16 cellular contexts compared by ENCODE assay signal in the genomic region with DNA sequence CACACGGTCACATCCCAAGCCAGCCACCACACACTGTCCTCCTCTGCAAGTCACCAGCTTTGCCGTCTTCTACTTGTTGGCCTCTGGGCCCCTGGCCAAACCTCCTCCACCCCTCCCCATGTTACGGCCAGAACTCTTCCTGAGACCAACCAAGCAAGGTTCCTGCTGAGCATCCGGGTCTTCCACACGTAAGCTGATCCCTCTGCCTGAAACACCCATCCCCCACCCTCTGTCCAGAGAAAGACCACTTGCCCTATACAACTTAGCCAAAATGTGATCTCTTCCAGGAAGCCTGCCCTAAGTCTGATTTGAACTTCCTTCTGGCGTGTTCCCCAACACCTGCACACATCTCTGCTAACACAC. TPM values are rescaled to one million over a fixed set of nuclear protein-coding genes. Genes with fewer than 3 reads are reported as not detected.
DNase-seq lines count a peak whose midpoint lies in the region; ATAC-seq and TF ChIP-seq lines count a peak whose summit lies in the region.
"Had no signal": no experiment of that assay in that cellular context is flagged by ENCODE, and none has a peak within 500 bp of the region (broad histone marks: within the 10 kb centered on the region; RNA-seq: fewer than 3 reads in every experiment).

No MANE protein-coding gene starts in this region.

- CTCF ChIA-PET in RWPE1 (lab: Yijun Ruan, JAX): interaction anchor here (0.6 to 0.7 kb wide), 3 partner anchors 25 to 1894 kb away, joined by 3 read pairs; no protein-coding TSS in a partner anchor
- CTCF ChIA-PET in GM10248 (lab: Yijun Ruan, JAX): interaction anchor here (0.9 to 2.4 kb wide), 5 partner anchors 11 to 335 kb away, joined by 3 to 8 read pairs (median 5); a partner anchor contains a TSS

- WGBS in suprapubic skin: 80% methylated on average over 6 of the region's 6 CpGs

- peak overlapping the region; percentile 32 to 95 for H3K27ac Mint-ChIP-seq in activated naive CD4-positive, alpha-beta T cell treated with anti-CD3 and anti-CD28 coated beads, Interleukin-2, amount 50 U/mL, for 72 hours
- H3K27ac Mint-ChIP-seq: T-helper 2 cell treated with Interferon-gamma antibody and Interleukin-4, amounts not matched to agents 5 μg/mL and 100 μg/mL, for 36 hours had no signal

- POLR2A ChIA-PET in RWPE1 (lab: Yijun Ruan, JAX; ENCODE audit: low non-redundant PET) (no interaction called here), GM10248 (lab: Yijun Ruan, JAX) (no interaction called here)

- peaks cover 95% of the 10 kb centered on the region for H3K36me3 ChIP-seq in suprapubic skin

- no peak overlapping the region for H3K4me3 ChIP-seq in fibroblast of the aortic adventitia (ENCODE audit: low read depth, low read length)
- H3K4me3 ChIP-seq in suprapubic skin: no peak overlapping the region
- H3K4me3 ChIP-seq: ascending aorta, esophagus muscularis mucosa had no signal

- no peak for TF ChIP-seq EP300 in suprapubic skin (IDR thresholded peaks at IDR 0.05)

- peaks cover 0 to 12% of the 10 kb centered on the region in 2 donors for H3K36me3 Mint-ChIP-seq in activated naive CD4-positive, alpha-beta T cell treated with anti-CD3 and anti-CD28 coated beads, Interleukin-2, amount 50 U/mL, for 72 hours

- H3K9me3 ChIP-seq in suprapubic skin: no peaks in the 10 kb centered on the region
- H3K9me3 ChIP-seq: ascending aorta, esophagus muscularis mucosa had no signal

- no peak for ATAC-seq in activated naive CD4-positive, alpha-beta T cell treated with anti-CD3 and anti-CD28 coated beads, Interleukin-2, amount 50 U/mL, for 72 hours
- no peak for ATAC-seq in GM18907 (IDR thresholded peaks at IDR 0.05; ENCODE audit: unreplicated experiment)
- ATAC-seq: left cardiac atrium had no signal

- TF ChIP-seq CTCF in RWPE1 (conservative IDR thresholded peaks at IDR 0.05; ENCODE audit: low read depth): no peak
- TF ChIP-seq CTCF in fibroblast of the aortic adventitia (IDR thresholded peaks at IDR 0.05; ENCODE audit: insufficient read depth, low read length): no peak
- no peak for TF ChIP-seq CTCF in suprapubic skin (IDR thresholded peaks at IDR 0.05)
- no peak for TF ChIP-seq CTCF in GM10248 (IDR thresholded peaks at IDR 0.05; ENCODE audit: control extremely low read depth, extremely low read depth, low read depth, missing control alignments)

- H3K27me3 ChIP-seq in suprapubic skin: no peaks in the 10 kb centered on the region
- H3K27me3 ChIP-seq: ascending aorta, esophagus muscularis mucosa had no signal

- no peaks in the 10 kb centered on the region for H3K9me3 Mint-ChIP-seq in activated naive CD4-positive, alpha-beta T cell treated with anti-CD3 and anti-CD28 coated beads, Interleukin-2, amount 50 U/mL, for 72 hours
- H3K9me3 Mint-ChIP-seq: T-helper 2 cell treated with Interferon-gamma antibody and Interleukin-4, amounts not matched to agents 5 μg/mL and 100 μg/mL, for 36 hours had no signal

- H3K4me1 ChIP-seq in suprapubic skin: peaks cover 5% of the 10 kb centered on the region
- H3K4me1 ChIP-seq: ascending aorta had no signal

- no peak for TF ChIP-seq POLR2A in suprapubic skin (IDR thresholded peaks at IDR 0.05)

- DNase-seq in activated naive CD4-positive, alpha-beta T cell treated with anti-CD3 and anti-CD28 coated beads, Interleukin-2, amount 50 U/mL, for 72 hours (ENCODE audit: low spot score in 2 of 2): no peak
- no peak for DNase-seq in activated naive CD4-positive, alpha-beta T cell (lab: John Stamatoyannopoulos, UW)
- no peak for DNase-seq in RWPE1 (ENCODE audit: low spot score)
- DNase-seq in fibroblast of the aortic adventitia (ENCODE audit: low read depth): peak; percentile 19
- DNase-seq in smooth muscle cell of the brain vasculature (ENCODE audit: low read depth, low spot score): peak; percentile 78
- no peak for DNase-seq in suprapubic skin (ENCODE audit: low spot score in 2 of 2)
- DNase-seq in GM10248 (ENCODE audit: extremely low spot score): no peak
- DNase-seq: left cardiac atrium; occipital lobe; OCI-M1; stimulated activated CD4-positive, alpha-beta T cell treated with anti-CD3 and anti-CD28 coated beads, Interleukin-1b, Interleukin-23, amount 100 ng/mL, for 48 hours; stimulated activated naive CD4-positive, alpha-beta T cell had no signal

- peak overlapping the region; percentile 69 for H3K27ac ChIP-seq in RWPE1
- no peak overlapping the region for H3K27ac ChIP-seq in suprapubic skin
- H3K27ac ChIP-seq: ascending aorta had no signal

RNA-seq across cellular contexts. Expression of a gene that starts 16.1 kb away (rescaled TPM):
- under 1 TPM; 0.20 to 0.29 TPM for total RNA-seq in activated naive CD4-positive, alpha-beta T cell treated with anti-CD3 and anti-CD28 coated beads, Interleukin-2, amount 50 U/mL, for 72 hours
- 0.99 and 1.6 TPM in 2 replicates for total RNA-seq in fibroblast of the aortic adventitia (ENCODE audit: low replicate concordance)
- total RNA-seq in suprapubic skin: 10 to 100 TPM in 3 of 4 donors, 1 to 10 TPM in 1; 9.5 to 18.8 (median 15.7) TPM
- total RNA-seq: ascending aorta had no signal

RNA-seq across cellular contexts. Expression of a gene that starts 29.1 kb away (rescaled TPM):
- 100 to 1,000 TPM; 137 to 142 TPM for total RNA-seq in activated naive CD4-positive, alpha-beta T cell treated with anti-CD3 and anti-CD28 coated beads, Interleukin-2, amount 50 U/mL, for 72 hours
- total RNA-seq in fibroblast of the aortic adventitia (ENCODE audit: low replicate concordance): 78.5 and 89.4 TPM in 2 replicates
- total RNA-seq in suprapubic skin: 100 to 1,000 TPM; 112 to 120 (median 114) TPM

RNA-seq across cellular contexts. Expression of a gene that starts 44.4 kb away (rescaled TPM):
- total RNA-seq in activated naive CD4-positive, alpha-beta T cell treated with anti-CD3 and anti-CD28 coated beads, Interleukin-2, amount 50 U/mL, for 72 hours: 10 to 100 TPM; 19.4 to 48.7 TPM
- total RNA-seq in fibroblast of the aortic adventitia (ENCODE audit: low replicate concordance) (33.3 and 45.9 TPM in 2 replicates), suprapubic skin (10 to 100 TPM; 29.7 to 45.7 (median 41.0) TPM)

RNA-seq across cellular contexts. Expression of a gene that starts 51.8 kb away (rescaled TPM):
- 10 to 100 TPM; 30.5 to 34.4 TPM for total RNA-seq in activated naive CD4-positive, alpha-beta T cell treated with anti-CD3 and anti-CD28 coated beads, Interleukin-2, amount 50 U/mL, for 72 hours
- 19.6 and 23.9 TPM in 2 replicates for total RNA-seq in fibroblast of the aortic adventitia (ENCODE audit: low replicate concordance)
- 10 to 100 TPM; 13.2 to 36.5 (median 17.4) TPM for total RNA-seq in suprapubic skin

Comparison
In these comparisons a context has a peak if more than half of its experiments do, and no peak if none do; other contexts are left out.
1. DNase-seq: peak in fibroblast of the aortic adventitia (single experiment) and smooth muscle cell of the brain vasculature (single experiment); none in activated naive CD4-positive, alpha-beta T cell treated with anti-CD3 and anti-CD28 coated beads, Interleukin-2, amount 50 U/mL, for 72 hours (0 of 2), activated naive CD4-positive, alpha-beta T cell (0 of 4), RWPE1 (single experiment), suprapubic skin (0 of 2) and GM10248 (single experiment).